Comparison of ENCODE assay signal across 8 cellular contexts in genomic region chr6:44475779-44476434, GRCh38.
DNase-seq lines count a peak whose midpoint lies in the region; ATAC-seq and TF ChIP-seq lines count a peak whose summit lies in the region.

No MANE protein-coding gene starts in this region.

- peak; percentile 81 for TF ChIP-seq CTCF in endothelial cell (IDR thresholded peaks at IDR 0.05; ENCODE audit: unreplicated experiment)

- DNase-seq in AML-193 (lab: John Stamatoyannopoulos, UW) (peak; percentile 63 to 68), NCI-H82 treated with DMSO at 0.1 percent for 48 hours (lab: John Stamatoyannopoulos, UW; ENCODE audit: unreplicated experiment) (peak; percentile 58), endothelial cell (ENCODE audit: low spot score) (peak; percentile 91), mucosa of gallbladder (ENCODE audit: low spot score) (peak; percentile 86)
- DNase-seq in activated CD8-positive, alpha-beta memory T cell treated with anti-CD3 and anti-CD28 coated beads for 1 hour (ENCODE audit: extremely low read depth in 1 of 2, low read depth in 1 of 2): peak; percentile 16 to 45
- peak; percentile 16 to 18 for DNase-seq in stimulated activated CD8-positive, alpha-beta memory T cell treated with anti-CD3 and anti-CD28 coated beads, Interleukin-4, amount 100 ng/mL, for 4 hours (ENCODE audit: low read depth in 2 of 2, low spot score in 1 of 2)

- ATAC-seq in GM19035 (IDR thresholded peaks at IDR 0.05; ENCODE audit: unreplicated experiment): peak; percentile 75
- peak; percentile 74 for ATAC-seq in HG03571 (IDR thresholded peaks at IDR 0.05; ENCODE audit: unreplicated experiment)

- H3K27me3 Mint-ChIP-seq in endothelial cell (ENCODE audit: unreplicated experiment): peaks cover 6% of the 10 kb centered on the region

- no peak overlapping the region for H3K4me3 Mint-ChIP-seq in endothelial cell (ENCODE audit: unreplicated experiment)

- H3K27ac Mint-ChIP-seq in endothelial cell (ENCODE audit: unreplicated experiment): no peak overlapping the region

- H3K4me1 Mint-ChIP-seq in endothelial cell (ENCODE audit: unreplicated experiment): peaks cover 14% of the 10 kb centered on the region

- no peaks in the 10 kb centered on the region for H3K9me3 Mint-ChIP-seq in endothelial cell (ENCODE audit: unreplicated experiment)

- H3K36me3 Mint-ChIP-seq in endothelial cell (ENCODE audit: low read depth, unreplicated experiment): no peaks in the 10 kb centered on the region

Comparison
In these comparisons a context has a peak if more than half of its experiments do, and no peak if none do; other contexts are left out.
1. Peak in every context shown above with its lines: DNase-seq and ATAC-seq.
2. DNase-seq: peak in every context shown above with its lines; median percentile 91 in endothelial cell; 86 in mucosa of gallbladder; 66 in AML-193; 58 in NCI-H82 treated with DMSO at 0.1 percent for 48 hours; 30 in activated CD8-positive, alpha-beta memory T cell treated with anti-CD3 and anti-CD28 coated beads for 1 hour; 17 in stimulated activated CD8-positive, alpha-beta memory T cell treated with anti-CD3 and anti-CD28 coated beads, Interleukin-4, amount 100 ng/mL, for 4 hours.